In genomic region chr9:134857451-134857850, GRCh38 we compare ENCODE assay signal across 7 cellular contexts. TPM values are rescaled to one million over a fixed set of nuclear protein-coding genes. Genes with fewer than 3 reads are reported as not detected.
"Had no signal": no experiment of that assay in that cellular context is flagged by ENCODE, and none has a peak within 500 bp of the region (broad histone marks: within the 10 kb centered on the region; RNA-seq: fewer than 3 reads in every experiment).

No MANE protein-coding gene starts in this region.

RNA-seq across cellular contexts. Expression of gene FCN2, which starts 23.2 kb away (rescaled TPM):
- total RNA-seq: LHCN-M2, OCI-LY7, PC-9, Right ventricle myocardium inferior, RPMI7951, SJCRH30, SK-MEL-5 had no signal
